32 cellular contexts compared by ENCODE assay signal in genomic region chr4:34824515-34824914, GRCh38.
"Had no signal": no experiment of that assay in that cellular context is flagged by ENCODE, and none has a peak within 500 bp of the region (broad histone marks: within the 10 kb centered on the region; RNA-seq: fewer than 3 reads in every experiment).

No MANE protein-coding gene starts in this region.

- H3K9me3 ChIP-seq: adrenal gland, ascending aorta, body of pancreas, breast epithelium had no signal

- H3K36me3 ChIP-seq: adrenal gland, ascending aorta, brain microvascular endothelial cell, breast epithelium, cardiac muscle cell had no signal

- H3K4me1 ChIP-seq: adrenal gland, ascending aorta, body of pancreas, breast epithelium had no signal

- DNase-seq: activated effector memory CD4-positive, alpha-beta T cell treated with anti-CD3 and anti-CD28 coated beads, Interleukin-2, amount 50 U/mL, for 16 hours; activated effector memory CD4-positive, alpha-beta T cell treated with Interleukin-2 at 50 U/mL for 16 hours; activated gamma-delta T cell; activated gamma-delta T cell treated with Interleukin-2 at 50 U/mL for 16 hours; activated naive CD4-positive, alpha-beta T cell; activated naive CD4-positive, alpha-beta T cell treated with anti-CD3 and anti-CD28 coated beads for 36 hours; activated naive CD4-positive, alpha-beta T cell treated with anti-CD3 and anti-CD28 coated beads, Interleukin-2, amount 10 ng/mL, durations not matched to agents 7 days and 5 days; activated naive CD4-positive, alpha-beta T cell treated with anti-CD3 and anti-CD28 coated beads, Interleukin-2, amount 50 U/mL, for 16 hours; activated naive CD4-positive, alpha-beta T cell treated with Interleukin-2 at 50 U/mL for 16 hours; activated naive CD8-positive, alpha-beta T cell treated with anti-CD3 and anti-CD28 coated beads for 36 hours; activated naive CD8-positive, alpha-beta T cell treated with anti-CD3 and anti-CD28 coated beads, Interleukin-2, amount 10 ng/mL, durations not matched to agents 7 days and 5 days; activated naive CD8-positive, alpha-beta T cell treated with anti-CD3 and anti-CD28 coated beads, Interleukin-2, amount 50 U/mL, for 24 hours; activated T-cell treated with anti-CD3 and anti-CD28 coated beads, Interleukin-2, amount 50 U/mL, for 1 hour; activated T-cell treated with anti-CD3 and anti-CD28 coated beads, Interleukin-2, amount 50 U/mL, for 24 hours; activated T-cell treated with anti-CD3 and anti-CD28 coated beads, Interleukin-2, amount 50 U/mL, for 4 hours; activated T-cell treated with anti-CD3 and anti-CD28 coated beads, Interleukin-2, amount 50 U/mL, for 48 hours; activated T-cell treated with anti-CD3 and anti-CD28 coated beads, Interleukin-2, amount 50 U/mL, for 72 hours; adrenal gland; amniotic stem cell; amygdala; anterior cingulate cortex; aorta; body of pancreas; brain microvascular endothelial cell; caudate nucleus; central memory CD4-positive, alpha-beta T cell; cerebellar nuclear complex had no signal

- ATAC-seq: activated naive CD4-positive, alpha-beta T cell treated with anti-CD3 and anti-CD28 coated beads, Interleukin-2, amount 50 U/mL, for 72 hours; activated naive CD8-positive, alpha-beta T cell treated with anti-CD3 and anti-CD28 coated beads, Interleukin-2, amount 50 U/mL, for 24 hours; activated T-cell treated with anti-CD3 and anti-CD28 coated beads, Interleukin-2, amount 50 U/mL, for 4 hours; activated T-cell treated with anti-CD3 and anti-CD28 coated beads, Interleukin-2, amount 50 U/mL, for 72 hours; activated T-helper 17 cell treated with anti-CD3 and anti-CD28 coated beads, Interleukin-2, amount 50 U/mL, for 72 hours; body of pancreas had no signal

- H3K4me3 ChIP-seq: adrenal gland, ascending aorta, body of pancreas, breast epithelium, cardiac muscle cell had no signal

- H3K27me3 ChIP-seq: adrenal gland, ascending aorta, body of pancreas, brain microvascular endothelial cell, breast epithelium, cardiac muscle cell had no signal

- H3K27ac ChIP-seq: adrenal gland, ascending aorta, body of pancreas, brain microvascular endothelial cell, breast epithelium, cardiac muscle cell had no signal
